Comparison of ENCODE assay signal across 1 cellular context in the genomic region with DNA sequence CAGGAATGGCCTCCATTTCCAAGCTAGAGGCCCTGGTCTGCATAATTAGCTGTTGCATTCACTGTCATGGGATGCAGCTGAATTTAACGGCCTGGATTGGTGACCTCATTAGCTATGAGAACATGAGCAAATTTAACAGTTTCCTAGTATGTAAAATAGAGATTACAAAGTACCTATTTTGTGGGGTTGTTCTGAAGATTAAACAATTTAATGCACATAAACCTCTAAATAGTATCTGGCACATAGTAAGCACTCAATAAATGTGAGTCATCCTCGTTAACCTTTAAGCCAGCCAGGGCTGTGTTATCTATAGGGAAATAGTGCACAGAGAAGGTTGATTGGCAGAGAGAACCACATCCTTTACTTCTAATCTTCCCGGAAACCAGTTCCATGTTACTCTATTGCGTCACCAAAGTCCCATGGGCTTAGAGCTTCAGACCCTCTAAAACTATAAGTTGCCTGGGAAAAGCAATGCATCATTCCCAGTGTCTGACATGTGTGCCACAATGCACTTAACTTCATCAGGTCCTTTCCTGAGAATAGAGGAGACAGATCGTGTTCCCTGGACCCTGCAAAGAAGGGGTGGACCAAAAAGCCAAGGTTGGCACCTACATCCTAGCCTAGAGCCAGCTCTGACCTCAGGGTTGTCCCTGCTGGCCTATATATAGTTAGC.
TF ChIP-seq lines count a peak whose summit lies in the region.

No MANE protein-coding gene starts in this region.

TF ChIP-seq in K562, 482 proteins besides CTCF, POLR2A, EP300 and RAD21 (continued from another document and continues in another):
- TF ChIP-seq, protein P1, sequence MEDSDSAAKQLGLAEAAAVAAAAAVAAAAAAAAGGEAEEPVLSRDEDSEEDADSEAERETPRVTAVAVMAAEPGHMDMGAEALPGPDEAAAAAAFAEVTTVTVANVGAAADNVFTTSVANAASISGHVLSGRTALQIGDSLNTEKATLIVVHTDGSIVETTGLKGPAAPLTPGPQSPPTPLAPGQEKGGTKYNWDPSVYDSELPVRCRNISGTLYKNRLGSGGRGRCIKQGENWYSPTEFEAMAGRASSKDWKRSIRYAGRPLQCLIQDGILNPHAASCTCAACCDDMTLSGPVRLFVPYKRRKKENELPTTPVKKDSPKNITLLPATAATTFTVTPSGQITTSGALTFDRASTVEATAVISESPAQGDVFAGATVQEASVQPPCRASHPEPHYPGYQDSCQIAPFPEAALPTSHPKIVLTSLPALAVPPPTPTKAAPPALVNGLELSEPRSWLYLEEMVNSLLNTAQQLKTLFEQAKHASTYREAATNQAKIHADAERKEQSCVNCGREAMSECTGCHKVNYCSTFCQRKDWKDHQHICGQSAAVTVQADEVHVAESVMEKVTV (CRISPR knock-in tag; IDR thresholded peaks at IDR 0.05), result no peak
- TF ChIP-seq BRCA1 (IDR thresholded peaks at IDR 0.05) (no peak), BRCA1 (CRISPR knock-in tag; IDR thresholded peaks at IDR 0.05) (no peak), IRF2 (CRISPR knock-in tag; IDR thresholded peaks at IDR 0.05) (no peak), OTX1 (CRISPR knock-in tag; IDR thresholded peaks at IDR 0.05) (no peak), ZNF764 (CRISPR knock-in tag; IDR thresholded peaks at IDR 0.05; ENCODE audit: low read depth) (no peak), ZNF695 (CRISPR knock-in tag; IDR thresholded peaks at IDR 0.05) (no peak), ZNF778 (CRISPR knock-in tag; IDR thresholded peaks at IDR 0.05) (no peak), DNMT1 (IDR thresholded peaks at IDR 0.05) (no peak), NR2C2 (CRISPR knock-in tag; IDR thresholded peaks at IDR 0.05) (no peak), NR2C2 (tag; IDR thresholded peaks at IDR 0.05) (peak; percentile 16; the same call in 1 of the 2 replicates), ZBTB9 (CRISPR knock-in tag; IDR thresholded peaks at IDR 0.05) (no peak), CBX3 (IDR thresholded peaks at IDR 0.05; ENCODE audit: borderline replicate concordance in 1 of 2, low read length in 2 of 2) (no peak), CTBP1 (IDR thresholded peaks at IDR 0.05; ENCODE audit: borderline replicate concordance) (no peak), ZNF436 (CRISPR knock-in tag; IDR thresholded peaks at IDR 0.05) (no peak), CBX1 (IDR thresholded peaks at IDR 0.05; ENCODE audit: low read depth) (no peak), SPI1 (IDR thresholded peaks at IDR 0.05; ENCODE audit: borderline replicate concordance, low read depth, low read length) (no peak), DMBX1 (CRISPR knock-in tag; IDR thresholded peaks at IDR 0.05; ENCODE audit: borderline replicate concordance) (no peak), TOE1 (IDR thresholded peaks at IDR 0.05; ENCODE audit: borderline replicate concordance) (no peak), TOE1 (CRISPR knock-in tag; IDR thresholded peaks at IDR 0.05; ENCODE audit: borderline replicate concordance, low read depth) (no peak), RHOXF2B (CRISPR knock-in tag; conservative IDR thresholded peaks at IDR 0.05) (no peak), KLF1 (tag; IDR thresholded peaks at IDR 0.05) (no peak), ZNF133 (CRISPR knock-in tag; IDR thresholded peaks at IDR 0.05) (no peak), COPS2 (conservative IDR thresholded peaks at IDR 0.05) (no peak), TEAD2 (tag; IDR thresholded peaks at IDR 0.05) (no peak), SRSF3 (IDR thresholded peaks at IDR 0.05; ENCODE audit: insufficient read depth, low read length) (no peak), CREB5 (CRISPR knock-in tag; IDR thresholded peaks at IDR 0.05) (no peak), BRD9 (IDR thresholded peaks at IDR 0.05; ENCODE audit: low read depth, partially characterized antibody) (no peak), NR2C1 (IDR thresholded peaks at IDR 0.05) (no peak), NR2C1 (tag; IDR thresholded peaks at IDR 0.05) (no peak), ZFP1 (CRISPR knock-in tag; IDR thresholded peaks at IDR 0.05) (no peak), MBD2 (IDR thresholded peaks at IDR 0.05; ENCODE audit: borderline replicate concordance, low read depth) (no peak), SMARCA5 (IDR thresholded peaks at IDR 0.05) (no peak), ID3 (CRISPR knock-in tag; IDR thresholded peaks at IDR 0.05) (no peak), ID3 (tag; IDR thresholded peaks at IDR 0.05) (peak; percentile 64; the same call in 1 of the 2 replicates), TAF9B (IDR thresholded peaks at IDR 0.05; ENCODE audit: partially characterized antibody) (no peak), KAT2B (IDR thresholded peaks at IDR 0.05; ENCODE audit: low read depth, low read length) (no peak), ZNF347 (CRISPR knock-in tag; IDR thresholded peaks at IDR 0.05; ENCODE audit: low read depth) (no peak), RERE (CRISPR knock-in tag; IDR thresholded peaks at IDR 0.05; ENCODE audit: borderline replicate concordance) (no peak), LEF1 (IDR thresholded peaks at IDR 0.05) (no peak), GABPA (tag; conservative IDR thresholded peaks at IDR 0.05; ENCODE audit: low read depth) (peak; percentile 61)
- TF ChIP-seq, protein P2, sequence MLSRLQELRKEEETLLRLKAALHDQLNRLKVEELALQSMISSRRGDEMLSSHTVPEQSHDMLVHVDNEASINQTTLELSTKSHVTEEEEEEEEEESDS (CRISPR knock-in tag; IDR thresholded peaks at IDR 0.05), result no peak
- TF ChIP-seq, protein P3, sequence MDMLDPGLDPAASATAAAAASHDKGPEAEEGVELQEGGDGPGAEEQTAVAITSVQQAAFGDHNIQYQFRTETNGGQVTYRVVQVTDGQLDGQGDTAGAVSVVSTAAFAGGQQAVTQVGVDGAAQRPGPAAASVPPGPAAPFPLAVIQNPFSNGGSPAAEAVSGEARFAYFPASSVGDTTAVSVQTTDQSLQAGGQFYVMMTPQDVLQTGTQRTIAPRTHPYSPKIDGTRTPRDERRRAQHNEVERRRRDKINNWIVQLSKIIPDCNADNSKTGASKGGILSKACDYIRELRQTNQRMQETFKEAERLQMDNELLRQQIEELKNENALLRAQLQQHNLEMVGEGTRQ (CRISPR knock-in tag; IDR thresholded peaks at IDR 0.05), result no peak
- TF ChIP-seq, protein P4, sequence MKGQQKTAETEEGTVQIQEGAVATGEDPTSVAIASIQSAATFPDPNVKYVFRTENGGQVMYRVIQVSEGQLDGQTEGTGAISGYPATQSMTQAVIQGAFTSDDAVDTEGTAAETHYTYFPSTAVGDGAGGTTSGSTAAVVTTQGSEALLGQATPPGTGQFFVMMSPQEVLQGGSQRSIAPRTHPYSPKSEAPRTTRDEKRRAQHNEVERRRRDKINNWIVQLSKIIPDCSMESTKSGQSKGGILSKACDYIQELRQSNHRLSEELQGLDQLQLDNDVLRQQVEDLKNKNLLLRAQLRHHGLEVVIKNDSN (CRISPR knock-in tag; IDR thresholded peaks at IDR 0.05), result no peak
- TF ChIP-seq, protein P5, sequence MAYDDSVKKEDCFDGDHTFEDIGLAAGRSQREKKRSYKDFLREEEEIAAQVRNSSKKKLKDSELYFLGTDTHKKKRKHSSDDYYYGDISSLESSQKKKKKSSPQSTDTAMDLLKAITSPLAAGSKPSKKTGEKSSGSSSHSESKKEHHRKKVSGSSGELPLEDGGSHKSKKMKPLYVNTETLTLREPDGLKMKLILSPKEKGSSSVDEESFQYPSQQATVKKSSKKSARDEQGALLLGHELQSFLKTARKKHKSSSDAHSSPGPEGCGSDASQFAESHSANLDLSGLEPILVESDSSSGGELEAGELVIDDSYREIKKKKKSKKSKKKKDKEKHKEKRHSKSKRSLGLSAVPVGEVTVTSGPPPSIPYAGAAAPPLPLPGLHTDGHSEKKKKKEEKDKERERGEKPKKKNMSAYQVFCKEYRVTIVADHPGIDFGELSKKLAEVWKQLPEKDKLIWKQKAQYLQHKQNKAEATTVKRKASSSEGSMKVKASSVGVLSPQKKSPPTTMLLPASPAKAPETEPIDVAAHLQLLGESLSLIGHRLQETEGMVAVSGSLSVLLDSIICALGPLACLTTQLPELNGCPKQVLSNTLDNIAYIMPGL (CRISPR knock-in tag; IDR thresholded peaks at IDR 0.05), result no peak
- TF ChIP-seq, protein P6, sequence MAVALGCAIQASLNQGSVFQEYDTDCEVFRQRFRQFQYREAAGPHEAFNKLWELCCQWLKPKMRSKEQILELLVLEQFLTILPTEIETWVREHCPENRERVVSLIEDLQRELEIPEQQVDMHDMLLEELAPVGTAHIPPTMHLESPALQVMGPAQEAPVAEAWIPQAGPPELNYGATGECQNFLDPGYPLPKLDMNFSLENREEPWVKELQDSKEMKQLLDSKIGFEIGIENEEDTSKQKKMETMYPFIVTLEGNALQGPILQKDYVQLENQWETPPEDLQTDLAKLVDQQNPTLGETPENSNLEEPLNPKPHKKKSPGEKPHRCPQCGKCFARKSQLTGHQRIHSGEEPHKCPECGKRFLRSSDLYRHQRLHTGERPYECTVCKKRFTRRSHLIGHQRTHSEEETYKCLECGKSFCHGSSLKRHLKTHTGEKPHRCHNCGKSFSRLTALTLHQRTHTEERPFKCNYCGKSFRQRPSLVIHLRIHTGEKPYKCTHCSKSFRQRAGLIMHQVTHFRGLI (CRISPR knock-in tag; IDR thresholded peaks at IDR 0.05), result no peak
- TF ChIP-seq, protein P7, sequence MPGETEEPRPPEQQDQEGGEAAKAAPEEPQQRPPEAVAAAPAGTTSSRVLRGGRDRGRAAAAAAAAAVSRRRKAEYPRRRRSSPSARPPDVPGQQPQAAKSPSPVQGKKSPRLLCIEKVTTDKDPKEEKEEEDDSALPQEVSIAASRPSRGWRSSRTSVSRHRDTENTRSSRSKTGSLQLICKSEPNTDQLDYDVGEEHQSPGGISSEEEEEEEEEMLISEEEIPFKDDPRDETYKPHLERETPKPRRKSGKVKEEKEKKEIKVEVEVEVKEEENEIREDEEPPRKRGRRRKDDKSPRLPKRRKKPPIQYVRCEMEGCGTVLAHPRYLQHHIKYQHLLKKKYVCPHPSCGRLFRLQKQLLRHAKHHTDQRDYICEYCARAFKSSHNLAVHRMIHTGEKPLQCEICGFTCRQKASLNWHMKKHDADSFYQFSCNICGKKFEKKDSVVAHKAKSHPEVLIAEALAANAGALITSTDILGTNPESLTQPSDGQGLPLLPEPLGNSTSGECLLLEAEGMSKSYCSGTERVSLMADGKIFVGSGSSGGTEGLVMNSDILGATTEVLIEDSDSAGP (CRISPR knock-in tag; IDR thresholded peaks at IDR 0.05), result no peak
- TF ChIP-seq, protein P8, sequence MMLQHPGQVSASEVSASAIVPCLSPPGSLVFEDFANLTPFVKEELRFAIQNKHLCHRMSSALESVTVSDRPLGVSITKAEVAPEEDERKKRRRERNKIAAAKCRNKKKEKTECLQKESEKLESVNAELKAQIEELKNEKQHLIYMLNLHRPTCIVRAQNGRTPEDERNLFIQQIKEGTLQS (IDR thresholded peaks at IDR 0.05), result peak; percentile 86
- TF ChIP-seq, protein P8 (CRISPR knock-in tag; conservative IDR thresholded peaks at IDR 0.05), result no peak
